In genomic region chr17:10136258-10136981, GRCh38 we compare ENCODE assay signal across 14 cellular contexts.
A peak's percentile ranks its signal among the peaks of the same experiment; 100 is the strongest.
DNase-seq lines count a peak whose midpoint lies in the region; ATAC-seq, FAIRE-seq and TF ChIP-seq lines count a peak whose summit lies in the region.
"Had no signal": no experiment of that assay in that cellular context is flagged by ENCODE, and none has a peak within 500 bp of the region (broad histone marks: within the 10 kb centered on the region; RNA-seq: fewer than 3 reads in every experiment).

No MANE protein-coding gene starts in this region.

- peak overlapping the region; percentile 19 for H3K9ac ChIP-seq in Loucy (ENCODE audit: low read depth, low read length, poor library complexity, severe bottlenecking)

- H3K9me2 ChIP-seq in Loucy (replicated peaks; ENCODE audit: low read depth, low read length), result no peaks in the 10 kb centered on the region

- peak overlapping the region; percentile 44 for H3K4me2 ChIP-seq in A549
- peak overlapping the region; percentile 51 for H3K4me2 ChIP-seq in Loucy (ENCODE audit: low read depth, low read length, poor library complexity, severe bottlenecking)

- H3K4me3 ChIP-seq in A549, result no peak overlapping the region
- H3K4me3 ChIP-seq in Loucy (ENCODE audit: low read length, poor library complexity, severe bottlenecking), result no peak overlapping the region
- H3K4me3 ChIP-seq in gastrocnemius medialis, result no peak overlapping the region
- H3K4me3 ChIP-seq: ovary had no signal

- no peaks in the 10 kb centered on the region for H3K36me3 ChIP-seq in Loucy (ENCODE audit: insufficient read depth, low read length)
- no peaks in the 10 kb centered on the region for H3K36me3 ChIP-seq in gastrocnemius medialis
- H3K36me3 ChIP-seq: ovary had no signal

- TF ChIP-seq EP300 in A549 (IDR thresholded peaks at IDR 0.05), result no peak

- H3K27me3 Mint-ChIP-seq in activated CD8-positive, alpha-beta memory T cell treated with anti-CD3 and anti-CD28 coated beads, Interleukin-2, amount 10 ng/mL, durations not matched to agents 7 days and 5 days, result no peaks in the 10 kb centered on the region
- H3K27me3 Mint-ChIP-seq: CD4-positive, alpha-beta T cell; effector memory CD8-positive, alpha-beta T cell had no signal

- DNase-seq in A549 (ENCODE audit: low read depth in 1 of 2, low spot score in 1 of 2) (no peak), left ventricle myocardium superior (no peak), gastrocnemius medialis (no peak), NCI-H1417 treated with DMSO at 0.1 percent for 48 hours (lab: John Stamatoyannopoulos, UW) (no peak), epidermal melanocyte (ENCODE audit: insufficient read length, low spot score) (no peak)
- no peak for DNase-seq in activated CD8-positive, alpha-beta memory T cell treated with anti-CD3 and anti-CD28 coated beads, Interleukin-2, amount 10 ng/mL, durations not matched to agents 7 days and 5 days
- DNase-seq: ACHN; CD4-positive, alpha-beta T cell; central memory CD4-positive, alpha-beta T cell; effector memory CD8-positive, alpha-beta T cell; stimulated activated CD8-positive, alpha-beta memory T cell treated with anti-CD3 and anti-CD28 coated beads, Interleukin-4, amount 100 ng/mL, for 48 hours had no signal

- TF ChIP-seq CTCF in A549 (IDR thresholded peaks at IDR 0.05) (no peak), Loucy (conservative IDR thresholded peaks at IDR 0.05; ENCODE audit: low read length) (no peak), gastrocnemius medialis (IDR thresholded peaks at IDR 0.05 in 4 of 5, conservative IDR thresholded peaks at IDR 0.05 in 1 of 5) (no peak)

- no peaks in the 10 kb centered on the region for H4K20me1 ChIP-seq in Loucy (ENCODE audit: insufficient read depth, low read length, poor library complexity, severe bottlenecking)

- H3K9me3 Mint-ChIP-seq in activated CD8-positive, alpha-beta memory T cell treated with anti-CD3 and anti-CD28 coated beads, Interleukin-2, amount 10 ng/mL, durations not matched to agents 7 days and 5 days (ENCODE audit: low read depth), result no peaks in the 10 kb centered on the region
- H3K9me3 Mint-ChIP-seq: CD4-positive, alpha-beta T cell; effector memory CD8-positive, alpha-beta T cell had no signal

- no peak overlapping the region for H3K27ac ChIP-seq in A549
- peak overlapping the region in 3 of 4 donors; percentile 3 to 55 (median 30) for H3K27ac ChIP-seq in gastrocnemius medialis
- H3K27ac ChIP-seq: ovary had no signal

- CTCF ChIA-PET in A549 (lab: Yijun Ruan, JAX), result no interaction called here
- CTCF ChIA-PET in activated CD8-positive, alpha-beta memory T cell treated with anti-CD3 and anti-CD28 coated beads, Interleukin-2, amount 10 ng/mL, durations not matched to agents 7 days and 5 days (lab: Charles Lee), result no interaction called here

- FAIRE-seq in A549 (lab: Jason Lieb, UNC), result no peak

- WGBS in A549 (ENCODE audit: missing lambda C conversion rate), result 71% methylated on average over 15 of the region's 15 CpGs

- H3K79me2 ChIP-seq in Loucy (ENCODE audit: insufficient read depth, low read length), result peaks cover 91% of the 10 kb centered on the region

- H3K27me3 ChIP-seq in Loucy (ENCODE audit: insufficient read depth, low read length, poor library complexity, severe bottlenecking), result no peaks in the 10 kb centered on the region
- H3K27me3 ChIP-seq in gastrocnemius medialis, result no peaks in the 10 kb centered on the region
- H3K27me3 ChIP-seq: ovary had no signal

- H2AFZ ChIP-seq in Loucy (ENCODE audit: low read length), result no peak overlapping the region

- peaks cover 11% of the 10 kb centered on the region for H3K4me1 ChIP-seq in A549
- H3K4me1 ChIP-seq in Loucy (ENCODE audit: insufficient read depth, low read length, poor library complexity, severe bottlenecking), result peaks cover 28% of the 10 kb centered on the region
- no peaks in the 10 kb centered on the region for H3K4me1 ChIP-seq in gastrocnemius medialis

- no peak overlapping the region for H3K27ac Mint-ChIP-seq in activated CD8-positive, alpha-beta memory T cell treated with anti-CD3 and anti-CD28 coated beads, Interleukin-2, amount 10 ng/mL, durations not matched to agents 7 days and 5 days
- H3K27ac Mint-ChIP-seq: CD4-positive, alpha-beta T cell had no signal

- H3K36me3 Mint-ChIP-seq in activated CD8-positive, alpha-beta memory T cell treated with anti-CD3 and anti-CD28 coated beads, Interleukin-2, amount 10 ng/mL, durations not matched to agents 7 days and 5 days, result no peaks in the 10 kb centered on the region

- POLR2A ChIA-PET in A549 (lab: Yijun Ruan, JAX), result no interaction called here

- peaks cover 2% of the 10 kb centered on the region for H3K4me1 Mint-ChIP-seq in activated CD8-positive, alpha-beta memory T cell treated with anti-CD3 and anti-CD28 coated beads, Interleukin-2, amount 10 ng/mL, durations not matched to agents 7 days and 5 days

- H3K9me3 ChIP-seq in A549 (no peaks in the 10 kb centered on the region), Loucy (ENCODE audit: insufficient read depth, low read depth, low read length) (no peaks in the 10 kb centered on the region), gastrocnemius medialis (no peaks in the 10 kb centered on the region)
- H3K9me3 ChIP-seq: ovary had no signal

- intact Hi-C loops in left ventricle myocardium superior (cut with micrococcal nuclease), result no loop called here
- intact Hi-C loops in gastrocnemius medialis (cut with DNase I; ENCODE audit: low total_unique reads), result no loop called here

- in situ Hi-C loops in gastrocnemius medialis (cut with MboI; ENCODE audit: low sequenced_read_pairs in 4 of 4), result loop anchor here in 2 of 4 donors (10.0 to 25.0 kb wide), 3 partner anchors 58 to 174 kb away; partner anchors contain the start of gene GAS7 (in 1 of the 2)

- TF ChIP-seq POLR2A in A549 (IDR thresholded peaks at IDR 0.05; ENCODE audit: low read length) (no peak), gastrocnemius medialis (IDR thresholded peaks at IDR 0.05) (no peak)

- TF ChIP-seq RAD21 in A549 (conservative IDR thresholded peaks at IDR 0.05 in 1 of 2, IDR thresholded peaks at IDR 0.05 in 1 of 2), result no peak

- no peak overlapping the region for H3K4me3 Mint-ChIP-seq in activated CD8-positive, alpha-beta memory T cell treated with anti-CD3 and anti-CD28 coated beads, Interleukin-2, amount 10 ng/mL, durations not matched to agents 7 days and 5 days
- H3K4me3 Mint-ChIP-seq: CD4-positive, alpha-beta T cell; effector memory CD8-positive, alpha-beta T cell had no signal

- no peaks in the 10 kb centered on the region for H3F3A ChIP-seq in Loucy (ENCODE audit: low read depth)

- no peak for ATAC-seq in A549
- ATAC-seq in left ventricle myocardium superior, result peak; percentile 71
- ATAC-seq in gastrocnemius medialis, result peak; percentile 41 to 58
- ATAC-seq in activated CD8-positive, alpha-beta memory T cell treated with anti-CD3 and anti-CD28 coated beads, Interleukin-2, amount 10 ng/mL, durations not matched to agents 7 days and 5 days, result no peak
- ATAC-seq in HG02798 (IDR thresholded peaks at IDR 0.05; ENCODE audit: poor library complexity, unreplicated experiment), result no peak

TF ChIP-seq in A549, 52 proteins besides CTCF, POLR2A, EP300 and RAD21 (continues in another document):
- TF ChIP-seq USF2 (IDR thresholded peaks at IDR 0.05) (no peak), JUNB (IDR thresholded peaks at IDR 0.05) (no peak), ESRRA (IDR thresholded peaks at IDR 0.05; ENCODE audit: borderline replicate concordance, low read length) (no peak), NPAS2 (CRISPR knock-in tag; IDR thresholded peaks at IDR 0.05; ENCODE audit: borderline replicate concordance) (no peak), RNF2 (IDR thresholded peaks at IDR 0.05; ENCODE audit: borderline replicate concordance, low read depth) (no peak), HDAC2 (IDR thresholded peaks at IDR 0.05) (no peak), JUN (IDR thresholded peaks at IDR 0.05) (no peak), GATA3 (IDR thresholded peaks at IDR 0.05; ENCODE audit: borderline replicate concordance) (no peak), SREBF2 (IDR thresholded peaks at IDR 0.05) (no peak), CBX8 (IDR thresholded peaks at IDR 0.05) (no peak), CHD4 (IDR thresholded peaks at IDR 0.05; ENCODE audit: borderline replicate concordance) (no peak), ZNF302 (CRISPR knock-in tag; IDR thresholded peaks at IDR 0.05) (no peak), CHD2 (IDR thresholded peaks at IDR 0.05; ENCODE audit: low read length, partially characterized antibody) (no peak), FOXS1 (CRISPR knock-in tag; IDR thresholded peaks at IDR 0.05) (no peak), TFCP2L1 (CRISPR knock-in tag; IDR thresholded peaks at IDR 0.05) (no peak), E2F6 (IDR thresholded peaks at IDR 0.05; ENCODE audit: borderline replicate concordance, low read depth) (no peak), HOXA7 (CRISPR knock-in tag; IDR thresholded peaks at IDR 0.05) (no peak), HMGXB4 (CRISPR knock-in tag; IDR thresholded peaks at IDR 0.05; ENCODE audit: borderline replicate concordance) (no peak), CEBPB (IDR thresholded peaks at IDR 0.05) (no peak)

Comparison
In these comparisons a context has a peak if more than half of its experiments do, and no peak if none do; other contexts are left out.
1. ATAC-seq: peak in left ventricle myocardium superior (single experiment) and gastrocnemius medialis (2 of 2); none in A549 (0 of 2), activated CD8-positive, alpha-beta memory T cell treated with anti-CD3 and anti-CD28 coated beads, Interleukin-2, amount 10 ng/mL, durations not matched to agents 7 days and 5 days (single experiment) and HG02798 (single experiment).
2. H3K27ac ChIP-seq: peak in gastrocnemius medialis (3 of 4); none in A549 (0 of 2).